In the genomic region with DNA sequence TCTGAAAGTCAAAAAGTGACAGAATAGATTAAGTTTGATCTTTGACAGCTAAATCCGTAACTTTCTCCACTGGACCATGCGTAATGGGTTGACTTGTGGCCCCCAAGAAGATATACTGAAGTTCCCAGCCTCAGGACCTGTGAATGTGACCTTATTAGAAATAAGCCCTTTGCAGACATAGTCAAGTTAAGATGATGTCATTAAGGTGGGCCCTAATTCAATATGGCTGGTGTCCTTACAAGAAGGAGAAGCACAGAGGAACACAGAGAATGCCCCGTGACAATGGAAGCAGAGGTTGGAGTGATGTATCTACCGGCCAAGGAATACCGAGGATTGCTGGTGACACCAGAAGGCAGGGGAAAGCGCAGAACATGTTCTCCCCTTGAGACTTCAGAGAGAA, we compare ENCODE assay signal across 11 cellular contexts. TPM values are rescaled to one million over a fixed set of nuclear protein-coding genes. Genes with fewer than 3 reads are reported as not detected.
"Had no signal": no experiment of that assay in that cellular context is flagged by ENCODE, and none has a peak within 500 bp of the region (broad histone marks: within the 10 kb centered on the region; RNA-seq: fewer than 3 reads in every experiment).

No MANE protein-coding gene starts in this region.

- H2AFZ ChIP-seq: GM23338 had no signal

- H3K4me3 Mint-ChIP-seq: GM23338, H9, HFFc6 had no signal

- DNase-seq: H9, HCEC 1CT, HFFc6, Karpas-422, KBM-7 had no signal

- H3K9ac ChIP-seq: KMS-11 had no signal

- FAIRE-seq: H1, H54 had no signal

- H3K27ac Mint-ChIP-seq: GM23338, H9, HFFc6 had no signal

- ATAC-seq: GM23338 had no signal

- H3K4me3 ChIP-seq: GM23338 had no signal

- H3K27ac ChIP-seq: HL-60, KMS-11 had no signal

- H3K4me2 ChIP-seq: GM23338, KMS-11 had no signal

RNA-seq across cellular contexts. Expression of gene ENPP6, which starts 14.4 kb away (rescaled TPM):
- total RNA-seq: GM23338, H9, HFFc6, HT1080 had no signal
